Comparison of ENCODE assay signal across 22 cellular contexts in the genomic region with DNA sequence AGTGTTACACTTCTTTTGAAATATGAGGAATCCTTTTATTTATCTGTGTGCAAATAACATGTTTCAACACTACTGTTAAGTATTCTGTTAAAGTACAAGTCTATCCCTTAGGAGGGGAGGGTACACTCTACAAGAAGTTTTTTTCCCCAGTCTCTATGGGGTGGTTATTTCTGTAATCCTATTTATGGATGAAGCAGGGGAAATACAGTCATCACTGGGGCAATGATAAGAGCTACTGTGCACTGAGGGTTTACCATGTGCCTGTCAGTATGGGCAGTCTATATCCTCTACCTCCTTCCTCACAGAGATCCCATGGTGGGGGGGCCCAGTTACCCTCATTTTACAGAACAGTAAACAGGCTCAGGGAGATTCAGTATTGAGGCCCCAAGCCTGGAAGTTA. TPM values are rescaled to one million over a fixed set of nuclear protein-coding genes. Genes with fewer than 3 reads are reported as not detected.
"Had no signal": no experiment of that assay in that cellular context is flagged by ENCODE, and none has a peak within 500 bp of the region (broad histone marks: within the 10 kb centered on the region; RNA-seq: fewer than 3 reads in every experiment).

No MANE protein-coding gene starts in this region.

- H3K27ac ChIP-seq: dorsolateral prefrontal cortex, gastroesophageal sphincter, heart right ventricle, neutrophil, suprapubic skin had no signal

- ATAC-seq: gastroesophageal sphincter; left colon; natural killer cell; right cardiac atrium; stimulated activated naive CD8-positive, alpha-beta T cell treated with anti-CD3 and anti-CD28 coated beads, Interleukin-15, Interleukin-2, amounts not matched to agents 100 U/mL and 50 U/mL, for 24 hours; T-cell had no signal

- DNase-seq: activated CD4-positive, alpha-beta T cell treated with anti-CD3 and anti-CD28 coated beads, Interleukin-2, amount 10 ng/mL, durations not matched to agents 24 days and 14 days; activated CD4-positive, CD25-positive, alpha-beta regulatory T cell; activated CD8-positive, alpha-beta memory T cell treated with anti-CD3 and anti-CD28 coated beads for 24 hours; activated gamma-delta T cell treated with Interleukin-2 at 50 U/mL for 16 hours; amniotic stem cell; dorsolateral prefrontal cortex; endodermal cell; erythroblast; heart right ventricle; left colon; mammary epithelial cell; natural killer cell; right cardiac atrium; stimulated activated naive CD8-positive, alpha-beta T cell treated with anti-CD3 and anti-CD28 coated beads, Interleukin-15, Interleukin-2, amounts not matched to agents 100 U/mL and 50 U/mL, for 24 hours; T-cell; T1000; trophoblast cell had no signal

- H3K9me3 ChIP-seq: gastroesophageal sphincter, heart right ventricle, neutrophil, suprapubic skin had no signal

- H3K4me3 ChIP-seq: dorsolateral prefrontal cortex, gastroesophageal sphincter, heart right ventricle, smooth muscle cell, suprapubic skin had no signal

- H3K4me2 ChIP-seq: smooth muscle cell had no signal

- H3K36me3 ChIP-seq: gastroesophageal sphincter, suprapubic skin had no signal

- H3K27me3 ChIP-seq: dorsolateral prefrontal cortex, gastroesophageal sphincter, heart right ventricle, neutrophil, suprapubic skin had no signal

RNA-seq across cellular contexts. Expression of a gene that starts 35.0 kb away (rescaled TPM):
- total RNA-seq: activated CD4-positive, alpha-beta T cell treated with anti-CD3 and anti-CD28 coated beads, Interleukin-2, amount 10 ng/mL, durations not matched to agents 24 days and 14 days; cardiac septum had no signal
